Comparison of ENCODE assay signal across 23 cellular contexts in the genomic region with DNA sequence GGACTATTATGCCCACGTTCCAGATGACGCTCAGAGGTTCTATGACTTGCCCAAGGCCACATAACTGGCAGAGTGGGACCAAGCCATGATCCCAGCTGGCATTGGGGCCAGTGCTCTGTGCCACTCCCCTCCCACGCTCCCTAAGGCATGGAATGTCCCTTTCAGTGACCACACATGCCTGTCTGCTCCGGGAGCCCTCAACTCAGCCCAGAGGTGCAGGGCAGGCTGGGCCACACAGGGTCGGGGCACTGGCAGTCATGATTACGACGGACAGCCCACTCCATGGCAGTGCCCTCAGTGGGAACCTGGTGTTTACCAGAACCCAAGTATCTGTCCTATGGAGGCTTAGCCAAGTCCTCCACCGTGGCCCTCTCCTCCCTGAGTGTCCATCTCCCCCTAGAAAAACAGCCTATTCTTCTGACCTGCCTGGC. TPM values are rescaled to one million over a fixed set of nuclear protein-coding genes. Genes with fewer than 3 reads are reported as not detected.
DNase-seq lines count a peak whose midpoint lies in the region; ATAC-seq, FAIRE-seq and TF ChIP-seq lines count a peak whose summit lies in the region.
"Had no signal": no experiment of that assay in that cellular context is flagged by ENCODE, and none has a peak within 500 bp of the region (broad histone marks: within the 10 kb centered on the region; RNA-seq: fewer than 3 reads in every experiment).

No MANE protein-coding gene starts in this region.

- H3K4me2 ChIP-seq in HepG2 (ENCODE audit: low read depth, low read length) (no peak overlapping the region), neural progenitor cell (no peak overlapping the region)

- TF ChIP-seq EP300 in HepG2 (IDR thresholded peaks at IDR 0.05; ENCODE audit: low read depth in 2 of 2, low read length in 2 of 2) (no peak), HepG2 (CRISPR knock-in tag; IDR thresholded peaks at IDR 0.05; ENCODE audit: borderline replicate concordance) (no peak)

- in situ Hi-C loops in HepG2 (cut with HindIII; ENCODE audit: extremely low pct_ligation_motif_present, low pct_unique_long_range_greater_than_20kb), result loop anchor here (10.0 kb wide), 1 partner anchor 393 kb away; no protein-coding TSS in a partner anchor

- TF ChIP-seq RAD21 in HepG2 (CRISPR knock-in tag; IDR thresholded peaks at IDR 0.05), result no peak

- H3K27me3 Mint-ChIP-seq in neural progenitor cell (ENCODE audit: insufficient read depth, low read depth), result no peaks in the 10 kb centered on the region
- H3K27me3 Mint-ChIP-seq: CD4-positive, CD25-positive, alpha-beta regulatory T cell had no signal

- H3K9me3 Mint-ChIP-seq in neural progenitor cell, result no peaks in the 10 kb centered on the region
- H3K9me3 Mint-ChIP-seq: CD4-positive, CD25-positive, alpha-beta regulatory T cell had no signal

- no TSS peak for BruUV-seq in HepG2 (replicated peaks; lab: Mats Ljungman, UMichigan)

- 90% methylated on average over 3 of the region's 8 CpGs for WGBS in HepG2 (ENCODE audit: low lambda C conversion rate)
- WGBS in right lobe of liver (ENCODE audit: insufficient coverage, low coverage, low lambda C conversion rate, missing lambda C conversion rate), result 40% methylated on average over 2 of the region's 8 CpGs
- WGBS in body of pancreas, 2 donors, result 46 to 63% methylated on average over 4 to 8 of the region's 8 CpGs

- intact Hi-C loops in HepG2 (cut with micrococcal nuclease; ENCODE audit: unreplicated experiment), result no loop called here
- intact Hi-C loops in right lobe of liver (cut with DNase I), result no loop called here
- intact Hi-C loops in body of pancreas (cut with DNase I), result loop anchor here (10.0 kb wide), 1 partner anchor 193 kb away; a partner anchor contains a TSS

- FAIRE-seq in HepG2 (lab: Jason Lieb, UNC), result no peak
- FAIRE-seq: A204.1, H54 had no signal

- CTCF ChIA-PET in HepG2 (lab: Yijun Ruan, JAX; ENCODE audit: low intra/inter-chr PET ratio, low total read pairs), result no interaction called here

- H3K9me3 ChIP-seq in HepG2 (ENCODE audit: low read length) (no peaks in the 10 kb centered on the region), right lobe of liver (no peaks in the 10 kb centered on the region), body of pancreas (no peaks in the 10 kb centered on the region), neural progenitor cell (ENCODE audit: low read depth) (no peaks in the 10 kb centered on the region)
- H3K9me3 ChIP-seq: BE2C had no signal

- H4K20me1 ChIP-seq in HepG2 (ENCODE audit: insufficient read depth, low read length), result no peaks in the 10 kb centered on the region
- peaks cover 3% of the 10 kb centered on the region for H4K20me1 ChIP-seq in neural progenitor cell (ENCODE audit: low read depth)

- no peak overlapping the region for H3K9ac ChIP-seq in HepG2 (ENCODE audit: insufficient read depth, low read depth, low read length)
- H3K9ac ChIP-seq in neural progenitor cell, result no peak overlapping the region

- peak overlapping the region; percentile 25 for H3K27ac Mint-ChIP-seq in neural progenitor cell

- ATAC-seq in HepG2 (peak; percentile 7; the same call in 1 of the 3 replicates), right lobe of liver (no peak), body of pancreas (peak; percentile 41), HG02981 (IDR thresholded peaks at IDR 0.05; ENCODE audit: unreplicated experiment) (no peak), HG03045 (IDR thresholded peaks at IDR 0.05; ENCODE audit: unreplicated experiment) (no peak), HG03025 (IDR thresholded peaks at IDR 0.05; ENCODE audit: low FRiP score, unreplicated experiment) (no peak)

- peaks cover 7% of the 10 kb centered on the region for H3F3A ChIP-seq in neural progenitor cell (ENCODE audit: low read depth)

- H3K27me3 ChIP-seq in HepG2 (ENCODE audit: control insufficient read depth in 1 of 2, insufficient read depth in 2 of 2, low read length in 2 of 2) (no peaks in the 10 kb centered on the region), right lobe of liver (no peaks in the 10 kb centered on the region), body of pancreas (no peaks in the 10 kb centered on the region), neural progenitor cell (no peaks in the 10 kb centered on the region)
- H3K27me3 ChIP-seq: BE2C had no signal

- H3K36me3 ChIP-seq in HepG2 (replicated peaks in 1 of 2; ENCODE audit: control insufficient read depth in 1 of 2, insufficient read depth in 2 of 2, low read length in 2 of 2) (peaks cover 0 to 2% of the 10 kb centered on the region in 2 experiments; a peak in 1 of 5 replicates), right lobe of liver (no peaks in the 10 kb centered on the region), body of pancreas (replicated peaks in 1 of 2; ENCODE audit: insufficient read depth in 1 of 2, low read depth in 2 of 2) (no peaks in the 10 kb centered on the region), neural progenitor cell (no peaks in the 10 kb centered on the region)

- POLR2A ChIA-PET in HepG2 (lab: Yijun Ruan, JAX), result no interaction called here

- H3K4me1 Mint-ChIP-seq in neural progenitor cell, result no peaks in the 10 kb centered on the region

- TF ChIP-seq POLR2A in HepG2 (IDR thresholded peaks at IDR 0.05; ENCODE audit: insufficient read depth in 1 of 2, low read depth in 2 of 2, low read length in 2 of 2) (no peak), right lobe of liver (IDR thresholded peaks at IDR 0.05) (no peak), body of pancreas (IDR thresholded peaks at IDR 0.05) (no peak)

- no peak overlapping the region for H3K4me3 ChIP-seq in HepG2 (replicated peaks in 1 of 3; ENCODE audit: insufficient read depth in 1 of 3, low read depth in 2 of 3, low read length in 3 of 3)
- no peak overlapping the region for H3K4me3 ChIP-seq in right lobe of liver
- H3K4me3 ChIP-seq in body of pancreas, result no peak overlapping the region
- H3K4me3 ChIP-seq in neural progenitor cell, result no peak overlapping the region

- TF ChIP-seq CTCF in HepG2 (CRISPR knock-in tag; IDR thresholded peaks at IDR 0.05), result no peak
- no peak for TF ChIP-seq CTCF in right lobe of liver (IDR thresholded peaks at IDR 0.05)
- TF ChIP-seq CTCF in body of pancreas (IDR thresholded peaks at IDR 0.05), result no peak
- TF ChIP-seq CTCF in neural progenitor cell (IDR thresholded peaks at IDR 0.05), result no peak

- no peaks in the 10 kb centered on the region for H3K79me2 ChIP-seq in HepG2 (ENCODE audit: insufficient read depth, low read length)
- no peaks in the 10 kb centered on the region for H3K79me2 ChIP-seq in neural progenitor cell (ENCODE audit: low read depth)

- H3K4me1 ChIP-seq in HepG2 (ENCODE audit: insufficient read depth, low read length) (peaks cover 11% of the 10 kb centered on the region), right lobe of liver (no peaks in the 10 kb centered on the region), body of pancreas (no peaks in the 10 kb centered on the region), neural progenitor cell (peaks cover 8% of the 10 kb centered on the region)

- H3K36me3 Mint-ChIP-seq in neural progenitor cell, result peaks cover 6% of the 10 kb centered on the region
- H3K36me3 Mint-ChIP-seq: CD4-positive, CD25-positive, alpha-beta regulatory T cell had no signal

- H2AFZ ChIP-seq in HepG2 (ENCODE audit: low read length), result no peak overlapping the region
- H2AFZ ChIP-seq in neural progenitor cell (replicated peaks), result no peak overlapping the region

- no peak overlapping the region for H3K4me3 Mint-ChIP-seq in neural progenitor cell

- H3K27ac ChIP-seq in HepG2 (ENCODE audit: extremely low read length, insufficient read depth, low read length) (no peak overlapping the region), right lobe of liver (no peak overlapping the region), body of pancreas (peak overlapping the region in 1 of 4 donors; percentile 25), neural progenitor cell (no peak overlapping the region)

- no peak for DNase-seq in HepG2 (ENCODE audit: low spot score)
- no peak for DNase-seq in right lobe of liver
- DNase-seq in body of pancreas, result peak in 3 of 4 donors; percentile 43 to 69 (median 44)
- DNase-seq in neural progenitor cell (ENCODE audit: low spot score), result no peak
- no peak for DNase-seq in GDM1 (lab: John Stamatoyannopoulos, UW)
- DNase-seq: BE2C; CD4-positive, CD25-positive, alpha-beta regulatory T cell; COR-L47; DMS153; GF-D8; NCI-H1105 treated with DMSO at 0.1 percent for 48 hours; NCI-H1694 treated with DMSO at 0.1 percent for 48 hours; NCI-H2107; NCI-H524; NCI-H82; OCI-M1; RPMI8226; SHP77 treated with DMSO at 0.1 percent for 48 hours had no signal

RNA-seq across cellular contexts. Expression of a gene that starts 10.0 kb away (rescaled TPM):
- total RNA-seq in HepG2 (2016; rRNA removed; fragmentation: Illumina TruSeq; extraction: Trizol) (12.6 and 26.7 TPM in 2 replicates), right lobe of liver (10 to 100 TPM in 5 of 6 experiments, 1 to 10 TPM in 1; 9.7 to 35.3 (median 14.7) TPM), body of pancreas (10 to 100 TPM; 32.4 to 42.2 TPM), neural progenitor cell (ENCODE audit: low replicate concordance) (16.3 and 78.8 TPM in 2 replicates)
- total RNA-seq in HepG2 (2016; cell fraction: cytosol; rRNA removed; fragmentation: Illumina TruSeq; extraction: Trizol; ENCODE audit: low read depth), result 8.3 and 9.2 TPM in 2 replicates
- total RNA-seq in HepG2 (2016; cell fraction: insoluble cytoplasmic fraction; rRNA removed; fragmentation: Illumina TruSeq; extraction: Trizol), result 12.3 and 26.7 TPM in 2 replicates
- total RNA-seq in HepG2 (2016; cell fraction: membrane; rRNA removed; fragmentation: Illumina TruSeq; extraction: Trizol), result 16.9 and 21.6 TPM in 2 replicates
- 24.7 and 26.9 TPM in 2 replicates for total RNA-seq in HepG2 (2016; cell fraction: nucleus; rRNA removed; fragmentation: Illumina TruSeq; extraction: Trizol)
- polyA plus RNA-seq in HepG2 (2011; rRNA removed), result 12.1 and 21.0 TPM in 2 replicates
- 10.6 and 17.9 TPM in 2 replicates for polyA plus RNA-seq in HepG2 (2011; cell fraction: cytosol; rRNA removed)
- polyA plus RNA-seq in HepG2 (2011; cell fraction: nucleus; rRNA removed), result 38.6 and 38.8 TPM in 2 replicates
- 8.5 and 12.8 TPM in 2 replicates for polyA plus RNA-seq in HepG2 (2012)
- polyA plus RNA-seq in HepG2 (2016; cell fraction: cytosol; fragmentation: Illumina TruSeq; extraction: Trizol; ENCODE audit: low read depth), result 6.5 and 10.4 TPM in 2 replicates
- 10.8 and 11.3 TPM in 2 replicates for polyA plus RNA-seq in HepG2 (2016; cell fraction: insoluble cytoplasmic fraction; fragmentation: Illumina TruSeq; extraction: Trizol; ENCODE audit: low read depth)
- 11.9 and 12.6 TPM in 2 replicates for polyA plus RNA-seq in HepG2 (2016; cell fraction: membrane; fragmentation: Illumina TruSeq; extraction: Trizol; ENCODE audit: low read depth)
- polyA plus RNA-seq in HepG2 (2016; cell fraction: nucleus; fragmentation: Illumina TruSeq; extraction: Trizol; ENCODE audit: insufficient read depth, low read depth), result 59.8 and 60.3 TPM in 2 replicates
- 9.9 and 18.2 TPM in 2 replicates for polyA minus RNA-seq in HepG2 (2011; rRNA and poly(A)+ RNA removed; ENCODE audit: low replicate concordance)
- 5.7 and 7.1 TPM in 2 replicates for polyA minus RNA-seq in HepG2 (2011; cell fraction: cytosol; rRNA and poly(A)+ RNA removed)
- polyA minus RNA-seq in HepG2 (2011; cell fraction: nucleus; rRNA and poly(A)+ RNA removed), result 7.7 and 9.3 TPM in 2 replicates

RNA-seq across cellular contexts. Expression of a gene that starts 10.3 kb away (rescaled TPM):
- total RNA-seq in HepG2 (2016; rRNA removed; fragmentation: Illumina TruSeq; extraction: Trizol) (167 and 211 TPM in 2 replicates), right lobe of liver (100 to 1,000 TPM in 3 of 6 experiments, 10 to 100 TPM in 3; 75.0 to 112 (median 98.2) TPM), body of pancreas (100 to 1,000 TPM; 142 to 175 TPM), neural progenitor cell (ENCODE audit: low replicate concordance) (281 and 379 TPM in 2 replicates)
- total RNA-seq in HepG2 (2016; cell fraction: cytosol; rRNA removed; fragmentation: Illumina TruSeq; extraction: Trizol; ENCODE audit: low read depth), result 28.9 and 32.2 TPM in 2 replicates
- total RNA-seq in HepG2 (2016; cell fraction: insoluble cytoplasmic fraction; rRNA removed; fragmentation: Illumina TruSeq; extraction: Trizol), result 146 and 211 TPM in 2 replicates
- 47.2 and 49.1 TPM in 2 replicates for total RNA-seq in HepG2 (2016; cell fraction: membrane; rRNA removed; fragmentation: Illumina TruSeq; extraction: Trizol)
- total RNA-seq in HepG2 (2016; cell fraction: nucleus; rRNA removed; fragmentation: Illumina TruSeq; extraction: Trizol), result 216 and 251 TPM in 2 replicates
- 326 and 401 TPM in 2 replicates for polyA plus RNA-seq in HepG2 (2011; rRNA removed)
- 202 and 208 TPM in 2 replicates for polyA plus RNA-seq in HepG2 (2011; cell fraction: cytosol; rRNA removed)
- 687 and 755 TPM in 2 replicates for polyA plus RNA-seq in HepG2 (2011; cell fraction: nucleus; rRNA removed)
- 138 and 189 TPM in 2 replicates for polyA plus RNA-seq in HepG2 (2012)
- polyA plus RNA-seq in HepG2 (2016; cell fraction: cytosol; fragmentation: Illumina TruSeq; extraction: Trizol; ENCODE audit: low read depth), result 22.8 and 25.5 TPM in 2 replicates
- polyA plus RNA-seq in HepG2 (2016; cell fraction: insoluble cytoplasmic fraction; fragmentation: Illumina TruSeq; extraction: Trizol; ENCODE audit: low read depth), result 183 and 203 TPM in 2 replicates
- polyA plus RNA-seq in HepG2 (2016; cell fraction: membrane; fragmentation: Illumina TruSeq; extraction: Trizol; ENCODE audit: low read depth), result 29.2 and 38.3 TPM in 2 replicates
- 477 and 502 TPM in 2 replicates for polyA plus RNA-seq in HepG2 (2016; cell fraction: nucleus; fragmentation: Illumina TruSeq; extraction: Trizol; ENCODE audit: insufficient read depth, low read depth)
- 381 and 574 TPM in 2 replicates for polyA minus RNA-seq in HepG2 (2011; rRNA and poly(A)+ RNA removed; ENCODE audit: low replicate concordance)
- 103 and 111 TPM in 2 replicates for polyA minus RNA-seq in HepG2 (2011; cell fraction: cytosol; rRNA and poly(A)+ RNA removed)
- polyA minus RNA-seq in HepG2 (2011; cell fraction: nucleus; rRNA and poly(A)+ RNA removed), result 302 and 303 TPM in 2 replicates

RNA-seq across cellular contexts. Expression of a gene that starts 48.7 kb away (rescaled TPM):
- 2.6 and 3.3 TPM in 2 replicates for total RNA-seq in HepG2 (2016; rRNA removed; fragmentation: Illumina TruSeq; extraction: Trizol)
- total RNA-seq in HepG2 (2016; cell fraction: cytosol; rRNA removed; fragmentation: Illumina TruSeq; extraction: Trizol; ENCODE audit: low read depth), result 3.1 TPM in 2 replicates
- 1.9 and 3.4 TPM in 2 replicates for total RNA-seq in HepG2 (2016; cell fraction: insoluble cytoplasmic fraction; rRNA removed; fragmentation: Illumina TruSeq; extraction: Trizol)
- 6.6 and 6.7 TPM in 2 replicates for total RNA-seq in HepG2 (2016; cell fraction: membrane; rRNA removed; fragmentation: Illumina TruSeq; extraction: Trizol)
- total RNA-seq in HepG2 (2016; cell fraction: nucleus; rRNA removed; fragmentation: Illumina TruSeq; extraction: Trizol), result 2.1 and 2.7 TPM in 2 replicates
- 1.8 and 2.2 TPM in 2 replicates for polyA plus RNA-seq in HepG2 (2011; rRNA removed)
- 1.8 and 3.2 TPM in 2 replicates for polyA plus RNA-seq in HepG2 (2011; cell fraction: cytosol; rRNA removed)
- 6.0 and 8.0 TPM in 2 replicates for polyA plus RNA-seq in HepG2 (2011; cell fraction: nucleus; rRNA removed)
- 0.98 and 1.3 TPM in 2 replicates for polyA plus RNA-seq in HepG2 (2012)
- 4.1 and 4.7 TPM in 2 replicates for polyA plus RNA-seq in HepG2 (2016; cell fraction: cytosol; fragmentation: Illumina TruSeq; extraction: Trizol; ENCODE audit: low read depth)
- 3.4 and 4.4 TPM in 2 replicates for polyA plus RNA-seq in HepG2 (2016; cell fraction: insoluble cytoplasmic fraction; fragmentation: Illumina TruSeq; extraction: Trizol; ENCODE audit: low read depth)
- polyA plus RNA-seq in HepG2 (2016; cell fraction: membrane; fragmentation: Illumina TruSeq; extraction: Trizol; ENCODE audit: low read depth), result 7.9 and 8.8 TPM in 2 replicates
- polyA plus RNA-seq in HepG2 (2016; cell fraction: nucleus; fragmentation: Illumina TruSeq; extraction: Trizol; ENCODE audit: insufficient read depth, low read depth), result 5.9 and 7.0 TPM in 2 replicates
- 2.7 and 10.4 TPM in 2 replicates for polyA minus RNA-seq in HepG2 (2011; rRNA and poly(A)+ RNA removed; ENCODE audit: low replicate concordance)
- 1.5 and 1.6 TPM in 2 replicates for polyA minus RNA-seq in HepG2 (2011; cell fraction: cytosol; rRNA and poly(A)+ RNA removed)
- polyA minus RNA-seq in HepG2 (2011; cell fraction: nucleus; rRNA and poly(A)+ RNA removed), result 1.9 and 3.5 TPM in 2 replicates
- 10 to 100 TPM in 4 of 6 experiments, 1 to 10 TPM in 2; 8.9 to 15.8 (median 11.5) TPM for total RNA-seq in right lobe of liver
- 10 to 100 TPM; 15.8 to 19.2 TPM for total RNA-seq in body of pancreas
- 0.95 and 5.1 TPM in 2 replicates for total RNA-seq in neural progenitor cell (ENCODE audit: low replicate concordance)

RNA-seq across cellular contexts. Expression of a gene that starts 52.1 kb away (rescaled TPM):
- 0.21 and 0.82 TPM in 2 replicates for total RNA-seq in HepG2 (2016; rRNA removed; fragmentation: Illumina TruSeq; extraction: Trizol)
- total RNA-seq in HepG2 (2016; cell fraction: cytosol; rRNA removed; fragmentation: Illumina TruSeq; extraction: Trizol; ENCODE audit: low read depth), result 2.7 and 2.8 TPM in 2 replicates
- 0.09 and 0.26 TPM in 2 replicates for total RNA-seq in HepG2 (2016; cell fraction: insoluble cytoplasmic fraction; rRNA removed; fragmentation: Illumina TruSeq; extraction: Trizol)
- total RNA-seq in HepG2 (2016; cell fraction: membrane; rRNA removed; fragmentation: Illumina TruSeq; extraction: Trizol), result 1.7 and 2.1 TPM in 2 replicates
- total RNA-seq in HepG2 (2016; cell fraction: nucleus; rRNA removed; fragmentation: Illumina TruSeq; extraction: Trizol), result 0.25 and 0.50 TPM in 2 replicates
- polyA plus RNA-seq in HepG2 (2011; rRNA removed), result 0.45 and 0.81 TPM in 2 replicates
- 0.37 and 1.1 TPM in 2 replicates for polyA plus RNA-seq in HepG2 (2011; cell fraction: cytosol; rRNA removed)
- 2.1 and 2.4 TPM in 2 replicates for polyA plus RNA-seq in HepG2 (2011; cell fraction: nucleus; rRNA removed)
- 0.46 and 0.72 TPM in 2 replicates for polyA plus RNA-seq in HepG2 (2012)
- polyA plus RNA-seq in HepG2 (2016; cell fraction: cytosol; fragmentation: Illumina TruSeq; extraction: Trizol; ENCODE audit: low read depth), result 2.6 and 3.8 TPM in 2 replicates
- 0.25 and 0.50 TPM in 2 replicates for polyA plus RNA-seq in HepG2 (2016; cell fraction: insoluble cytoplasmic fraction; fragmentation: Illumina TruSeq; extraction: Trizol; ENCODE audit: low read depth)
- 1.4 and 2.2 TPM in 2 replicates for polyA plus RNA-seq in HepG2 (2016; cell fraction: membrane; fragmentation: Illumina TruSeq; extraction: Trizol; ENCODE audit: low read depth)
- 1.0 TPM in 2 replicates for polyA plus RNA-seq in HepG2 (2016; cell fraction: nucleus; fragmentation: Illumina TruSeq; extraction: Trizol; ENCODE audit: insufficient read depth, low read depth)
- polyA minus RNA-seq in HepG2 (2011; rRNA and poly(A)+ RNA removed; ENCODE audit: low replicate concordance), result 0.09 and 2.4 TPM in 2 replicates
- polyA minus RNA-seq in HepG2 (2011; cell fraction: cytosol; rRNA and poly(A)+ RNA removed), result not detected in 2 replicates
- 0.99 and 1.3 TPM in 2 replicates for polyA minus RNA-seq in HepG2 (2011; cell fraction: nucleus; rRNA and poly(A)+ RNA removed)
- 1 to 10 TPM; 1.1 to 2.7 (median 1.5) TPM for total RNA-seq in right lobe of liver
- total RNA-seq in body of pancreas, result 10 to 100 TPM in 1 of 2 donors, 1 to 10 TPM in 1; 5.9 to 25.9 TPM
- 6.7 and 17.7 TPM in 2 replicates for total RNA-seq in neural progenitor cell (ENCODE audit: low replicate concordance)

RNA-seq across cellular contexts. Expression of a gene that starts 57.7 kb away (rescaled TPM):
- total RNA-seq in HepG2 (2016; rRNA removed; fragmentation: Illumina TruSeq; extraction: Trizol) (0.22 TPM in 1 of 2 replicates, not detected in the other), right lobe of liver (1 to 10 TPM in 3 of 6 experiments, under 1 TPM in 3; 0.32 to 1.2 (median 0.87) TPM), body of pancreas (under 1 TPM in 1 of 2 donors, not detected in 1; 0.78 TPM), neural progenitor cell (ENCODE audit: low replicate concordance) (0.09 and 0.26 TPM in 2 replicates)
- not detected in 2 replicates for total RNA-seq in HepG2 (2016; cell fraction: cytosol; rRNA removed; fragmentation: Illumina TruSeq; extraction: Trizol; ENCODE audit: low read depth)
- total RNA-seq in HepG2 (2016; cell fraction: insoluble cytoplasmic fraction; rRNA removed; fragmentation: Illumina TruSeq; extraction: Trizol), result not detected in 2 replicates
- not detected in 2 replicates for total RNA-seq in HepG2 (2016; cell fraction: membrane; rRNA removed; fragmentation: Illumina TruSeq; extraction: Trizol)
- total RNA-seq in HepG2 (2016; cell fraction: nucleus; rRNA removed; fragmentation: Illumina TruSeq; extraction: Trizol), result not detected in 2 replicates
- polyA plus RNA-seq in HepG2 (2011; rRNA removed), result 0.05 and 0.08 TPM in 2 replicates
- 0.08 and 0.17 TPM in 2 replicates for polyA plus RNA-seq in HepG2 (2011; cell fraction: cytosol; rRNA removed)
- polyA plus RNA-seq in HepG2 (2011; cell fraction: nucleus; rRNA removed), result 0.40 and 1.6 TPM in 2 replicates
- polyA plus RNA-seq in HepG2 (2012), result not detected in 2 replicates
- polyA plus RNA-seq in HepG2 (2016; cell fraction: cytosol; fragmentation: Illumina TruSeq; extraction: Trizol; ENCODE audit: low read depth), result not detected in 2 replicates
- not detected in 2 replicates for polyA plus RNA-seq in HepG2 (2016; cell fraction: insoluble cytoplasmic fraction; fragmentation: Illumina TruSeq; extraction: Trizol; ENCODE audit: low read depth)
- not detected in 2 replicates for polyA plus RNA-seq in HepG2 (2016; cell fraction: membrane; fragmentation: Illumina TruSeq; extraction: Trizol; ENCODE audit: low read depth)
- 1.5 TPM in 1 of 2 replicates, not detected in the other for polyA plus RNA-seq in HepG2 (2016; cell fraction: nucleus; fragmentation: Illumina TruSeq; extraction: Trizol; ENCODE audit: insufficient read depth, low read depth)
- polyA minus RNA-seq in HepG2 (2011; rRNA and poly(A)+ RNA removed; ENCODE audit: low replicate concordance), result 0.09 TPM in 1 of 2 replicates, not detected in the other
- not detected in 2 replicates for polyA minus RNA-seq in HepG2 (2011; cell fraction: cytosol; rRNA and poly(A)+ RNA removed)
- polyA minus RNA-seq in HepG2 (2011; cell fraction: nucleus; rRNA and poly(A)+ RNA removed), result not detected in 2 replicates
- total RNA-seq: CD4-positive, CD25-positive, alpha-beta regulatory T cell had no signal
- polyA plus RNA-seq: CD4-positive, CD25-positive, alpha-beta regulatory T cell had no signal

Comparison
In these comparisons a context has a peak if more than half of its experiments do, and no peak if none do; other contexts are left out.
1. ATAC-seq: peak in HepG2 (single experiment) and body of pancreas (single experiment); none in right lobe of liver (0 of 4), HG02981 (single experiment), HG03045 (single experiment) and HG03025 (single experiment).
2. DNase-seq: peak in body of pancreas (3 of 4); none in HepG2 (single experiment), right lobe of liver (0 of 3), neural progenitor cell (single experiment) and GDM1 (single experiment).